ENCODE assay signal across 23 cellular contexts in the genomic region with DNA sequence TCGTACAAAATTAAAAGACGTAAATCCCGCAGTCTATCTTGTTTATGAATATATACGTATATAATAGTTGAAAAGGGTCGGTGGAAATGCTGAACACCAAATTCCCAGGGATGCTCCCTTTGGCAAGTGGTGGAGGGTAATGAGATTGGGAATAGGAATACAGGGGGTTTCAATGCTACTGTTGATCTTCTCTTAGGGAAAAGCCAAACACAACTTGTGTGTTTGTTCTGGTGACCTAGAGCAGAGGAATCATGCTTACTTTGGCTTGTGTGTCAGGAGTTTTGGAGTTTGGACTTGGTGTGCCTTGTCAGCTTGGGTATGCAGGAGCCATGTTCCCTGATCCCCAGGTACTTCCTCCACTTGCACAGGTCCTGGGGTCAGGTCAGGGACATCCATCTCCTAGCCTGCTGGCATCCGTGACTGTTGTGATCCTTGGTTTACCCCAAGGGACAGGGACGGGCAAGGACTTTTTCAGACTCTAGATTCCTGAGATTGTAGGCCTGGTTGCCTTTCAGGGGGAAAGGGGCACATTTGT. TPM values are rescaled to one million over a fixed set of nuclear protein-coding genes. Genes with fewer than 3 reads are reported as not detected.
DNase-seq lines count a peak whose midpoint lies in the region; ATAC-seq, FAIRE-seq and TF ChIP-seq lines count a peak whose summit lies in the region.
"Had no signal": no experiment of that assay in that cellular context is flagged by ENCODE, and none has a peak within 500 bp of the region (broad histone marks: within the 10 kb centered on the region; RNA-seq: fewer than 3 reads in every experiment).

No MANE protein-coding gene starts in this region.

- FAIRE-seq in HTR-8/SVneo (lab: Jason Lieb, UNC): peak; percentile 91
- peak; percentile 71 for FAIRE-seq in urothelium cell line (lab: Jason Lieb, UNC)
- FAIRE-seq: A204.1, G401.6, GM12892 had no signal

- H3K36me3 ChIP-seq in right lobe of liver: no peaks in the 10 kb centered on the region
- H3K36me3 ChIP-seq: BLaER1, HAP-1 had no signal

- ATAC-seq in left lobe of liver (peak; percentile 67), right lobe of liver (peak; percentile 68 to 82 (median 78)), HG02798 (IDR thresholded peaks at IDR 0.05; ENCODE audit: poor library complexity, unreplicated experiment) (no peak), HG03095 (IDR thresholded peaks at IDR 0.05; ENCODE audit: unreplicated experiment) (no peak)
- ATAC-seq: CD8-positive, alpha-beta T cell; GM23338 had no signal

- H3K9me3 ChIP-seq in right lobe of liver: no peaks in the 10 kb centered on the region
- H3K9me3 ChIP-seq: BLaER1, Caco-2, HAP-1 had no signal

- H3K27me3 ChIP-seq in right lobe of liver: no peaks in the 10 kb centered on the region
- H3K27me3 ChIP-seq: BLaER1 had no signal

- intact Hi-C loops in right lobe of liver (cut with DNase I): no loop called here

- no peak for TF ChIP-seq CTCF in right lobe of liver (IDR thresholded peaks at IDR 0.05)

- peak overlapping the region; percentile 52 to 94 (median 63) for H3K27ac ChIP-seq in right lobe of liver
- H3K27ac ChIP-seq: 22Rv1, BLaER1, C4-2B had no signal

- peaks cover 0 to 32% (median 9%) of the 10 kb centered on the region in 4 donors for H3K4me1 ChIP-seq in right lobe of liver
- H3K4me1 ChIP-seq: BLaER1, HAP-1 had no signal

- 22% methylated on average over 7 of the region's 7 CpGs for WGBS in right lobe of liver (ENCODE audit: insufficient coverage, low coverage, low lambda C conversion rate, missing lambda C conversion rate)

- DNase-seq in HTR-8/SVneo (ENCODE audit: insufficient read length, low spot score): no peak
- DNase-seq in left lobe of liver (ENCODE audit: low spot score): peak; percentile 87
- peak; percentile 48 to 87 (median 72) for DNase-seq in right lobe of liver
- no peak for DNase-seq in urothelium cell line (ENCODE audit: low spot score)
- no peak for DNase-seq in NAMALWA (ENCODE audit: low spot score)
- DNase-seq: Caco-2; CD4-positive, CD25-positive, alpha-beta regulatory T cell; CD8-positive, alpha-beta T cell; DMS153; DND-41; HFFc6 had no signal

- TF ChIP-seq POLR2A in right lobe of liver (IDR thresholded peaks at IDR 0.05): peak; percentile 48

- peak overlapping the region in 2 of 3 donors; percentile 74 to 88 for H3K4me3 ChIP-seq in right lobe of liver
- H3K4me3 ChIP-seq: BLaER1, GM23338, HAP-1 had no signal

RNA-seq across cellular contexts. Expression of a gene that starts 4.1 kb away (rescaled TPM):
- total RNA-seq in left lobe of liver: 117 TPM
- total RNA-seq in right lobe of liver: 100 to 1,000 TPM in 3 of 6 experiments, 10 to 100 TPM in 3; 61.5 to 260 (median 105) TPM
- total RNA-seq: B cell; CD4-positive, CD25-positive, alpha-beta regulatory T cell; CD8-positive, alpha-beta T cell; GM23338; H4; HFFc6 had no signal

RNA-seq across cellular contexts. Expression of a gene that starts 26.0 kb away (rescaled TPM):
- 160 TPM for total RNA-seq in left lobe of liver
- total RNA-seq in right lobe of liver: 100 to 1,000 TPM in 4 of 6 experiments, 10 to 100 TPM in 2; 82.3 to 204 (median 126) TPM

Comparison
In these comparisons a context has a peak if more than half of its experiments do, and no peak if none do; other contexts are left out.
1. DNase-seq: peak in left lobe of liver (single experiment) and right lobe of liver (3 of 3); none in HTR-8/SVneo (single experiment), urothelium cell line (single experiment) and NAMALWA (single experiment).
2. ATAC-seq: peak in left lobe of liver (single experiment) and right lobe of liver (4 of 4); none in HG02798 (single experiment) and HG03095 (single experiment).